14 cellular contexts compared by ENCODE assay signal in the genomic region with DNA sequence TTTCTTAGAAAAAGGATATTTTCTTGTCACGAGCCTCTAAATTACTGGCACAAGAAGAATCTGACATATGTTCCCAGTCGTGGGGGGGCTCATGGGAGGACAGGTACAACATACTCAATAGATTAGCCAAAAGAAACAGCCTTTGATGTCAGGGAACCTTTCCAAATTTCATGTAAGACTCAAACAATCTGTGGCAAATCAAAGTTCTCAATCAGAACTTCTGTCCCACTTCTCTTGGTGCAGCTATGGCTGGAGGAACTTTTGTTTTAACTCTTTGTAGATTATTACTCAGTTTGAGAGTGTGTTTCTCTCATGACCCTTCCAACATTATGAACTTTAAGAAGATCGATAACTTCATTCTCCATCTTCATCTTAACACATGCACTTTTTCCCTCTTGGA.
DNase-seq lines count a peak whose midpoint lies in the region; ATAC-seq and TF ChIP-seq lines count a peak whose summit lies in the region.
"Had no signal": no experiment of that assay in that cellular context is flagged by ENCODE, and none has a peak within 500 bp of the region (broad histone marks: within the 10 kb centered on the region; RNA-seq: fewer than 3 reads in every experiment).

No MANE protein-coding gene starts in this region.

- ATAC-seq in activated T-cell treated with anti-CD3 and anti-CD28 coated beads, Interleukin-2, amount 50 U/mL, for 72 hours (replicated peaks in 1 of 2), result no peak
- ATAC-seq in omental fat pad (ENCODE audit: low FRiP score) (peak; percentile 7), HG03432 (IDR thresholded peaks at IDR 0.05; ENCODE audit: unreplicated experiment) (no peak)
- ATAC-seq: T-helper 17 cell had no signal

- no peaks in the 10 kb centered on the region for H3K36me3 ChIP-seq in breast epithelium
- H3K36me3 ChIP-seq in uterus, result no peaks in the 10 kb centered on the region

- no peaks in the 10 kb centered on the region for H3K36me3 Mint-ChIP-seq in activated T-cell treated with anti-CD3 and anti-CD28 coated beads, Interleukin-2, amount 50 U/mL, for 72 hours (ENCODE audit: insufficient read depth in 2 of 2)

- H3K4me3 ChIP-seq in breast epithelium (peak overlapping the region in 1 of 3 donors; percentile 21), uterus (peak overlapping the region in 1 of 2 donors; percentile 6)

- H3K27ac Mint-ChIP-seq in activated T-cell treated with anti-CD3 and anti-CD28 coated beads, Interleukin-2, amount 50 U/mL, for 72 hours, result peak overlapping the region; percentile 64
- H3K27ac Mint-ChIP-seq: activated B cell treated with CpG ODN at 0.5 μM for 24 hours, T-helper 17 cell had no signal

- H3K9me3 ChIP-seq in breast epithelium (no peaks in the 10 kb centered on the region), uterus (no peaks in the 10 kb centered on the region)

- TF ChIP-seq POLR2A in breast epithelium (IDR thresholded peaks at IDR 0.05), result no peak
- no peak for TF ChIP-seq POLR2A in uterus (IDR thresholded peaks at IDR 0.05)

- intact Hi-C loops in breast epithelium (cut with DNase I; ENCODE audit: low total_unique reads), result no loop called here
- intact Hi-C loops in uterus (cut with DNase I; ENCODE audit: low total_unique reads), result no loop called here

- H3K9me3 Mint-ChIP-seq in activated T-cell treated with anti-CD3 and anti-CD28 coated beads, Interleukin-2, amount 50 U/mL, for 72 hours, result peaks cover 0 to 2% of the 10 kb centered on the region in 2 donors
- H3K9me3 Mint-ChIP-seq: activated B cell treated with CpG ODN at 0.5 μM for 24 hours had no signal

- H3K4me1 ChIP-seq in breast epithelium (no peaks in the 10 kb centered on the region), uterus (no peaks in the 10 kb centered on the region)

- no peaks in the 10 kb centered on the region for H3K27me3 ChIP-seq in breast epithelium
- no peaks in the 10 kb centered on the region for H3K27me3 ChIP-seq in uterus

- peak overlapping the region in 1 of 2 donors; percentile 61 for H3K4me3 Mint-ChIP-seq in activated T-cell treated with anti-CD3 and anti-CD28 coated beads, Interleukin-2, amount 50 U/mL, for 72 hours
- H3K4me3 Mint-ChIP-seq: activated B cell treated with CpG ODN at 0.5 μM for 24 hours, T-helper 17 cell had no signal

- no peaks in the 10 kb centered on the region for H3K27me3 Mint-ChIP-seq in activated T-cell treated with anti-CD3 and anti-CD28 coated beads, Interleukin-2, amount 50 U/mL, for 72 hours (ENCODE audit: low read depth)
- H3K27me3 Mint-ChIP-seq: activated B cell treated with CpG ODN at 0.5 μM for 24 hours had no signal

- no peak for TF ChIP-seq CTCF in breast epithelium (IDR thresholded peaks at IDR 0.05)
- no peak for TF ChIP-seq CTCF in omental fat pad (IDR thresholded peaks at IDR 0.05)
- no peak for TF ChIP-seq CTCF in uterus (IDR thresholded peaks at IDR 0.05)

- peaks cover 49% of the 10 kb centered on the region for H3K4me1 Mint-ChIP-seq in activated T-cell treated with anti-CD3 and anti-CD28 coated beads, Interleukin-2, amount 50 U/mL, for 72 hours (ENCODE audit: low read depth)
- H3K4me1 Mint-ChIP-seq: activated B cell treated with CpG ODN at 0.5 μM for 24 hours, T-helper 17 cell had no signal

- no peak for DNase-seq in activated T-cell treated with anti-CD3 and anti-CD28 coated beads, Interleukin-2, amount 50 U/mL, for 72 hours
- DNase-seq in activated T-cell treated with anti-CD3 and anti-CD28 coated beads, Interleukin-2, amount 50 U/mL, for 1 hour, result no peak
- DNase-seq in breast epithelium (ENCODE audit: low spot score in 2 of 2), result no peak
- no peak for DNase-seq in omental fat pad (ENCODE audit: low spot score)
- DNase-seq in uterus, result no peak
- DNase-seq in HuH-7 (ENCODE audit: low spot score), result no peak
- DNase-seq in DMS153 treated with DMSO at 0.1 percent for 48 hours (lab: John Stamatoyannopoulos, UW; ENCODE audit: unreplicated experiment), result no peak
- DNase-seq: activated B cell treated with CpG ODN at 0.5 μM for 24 hours, activated gamma-delta T cell treated with Interleukin-2 at 50 U/mL for 16 hours, NCI-H1694 treated with DMSO at 0.1 percent for 48 hours, NCI-H446, SHP77, T-helper 17 cell had no signal

- H3K27ac ChIP-seq in breast epithelium, result peak overlapping the region; percentile 11 to 33
- H3K27ac ChIP-seq in uterus, result peak overlapping the region; percentile 43 to 63
